Comparison of ENCODE assay signal across 2 cellular contexts in the genomic region with DNA sequence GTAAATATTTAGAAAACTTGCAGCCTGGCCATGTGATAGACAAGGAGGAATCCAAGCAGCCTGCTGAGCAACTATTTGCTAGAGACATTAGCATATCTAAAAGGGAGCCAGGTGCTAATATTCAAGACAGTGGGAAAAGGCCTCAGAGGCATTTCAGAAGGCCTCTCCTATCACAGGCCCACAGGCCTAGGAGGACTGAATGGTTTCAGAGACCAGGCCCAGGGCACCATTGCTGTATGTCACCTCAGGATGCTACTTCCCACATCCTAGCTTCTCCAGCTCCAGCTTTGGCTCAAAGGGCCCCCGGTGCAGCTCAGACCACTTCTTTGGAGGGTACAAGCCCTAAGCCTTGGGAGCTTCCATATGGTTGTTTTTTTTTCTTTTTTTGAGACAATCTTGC.
TF ChIP-seq lines count a peak whose summit lies in the region.

No MANE protein-coding gene starts in this region.

TF ChIP-seq in A549, 52 proteins besides CTCF, POLR2A, EP300 and RAD21 (continued from another document):
- TF ChIP-seq, protein P1, sequence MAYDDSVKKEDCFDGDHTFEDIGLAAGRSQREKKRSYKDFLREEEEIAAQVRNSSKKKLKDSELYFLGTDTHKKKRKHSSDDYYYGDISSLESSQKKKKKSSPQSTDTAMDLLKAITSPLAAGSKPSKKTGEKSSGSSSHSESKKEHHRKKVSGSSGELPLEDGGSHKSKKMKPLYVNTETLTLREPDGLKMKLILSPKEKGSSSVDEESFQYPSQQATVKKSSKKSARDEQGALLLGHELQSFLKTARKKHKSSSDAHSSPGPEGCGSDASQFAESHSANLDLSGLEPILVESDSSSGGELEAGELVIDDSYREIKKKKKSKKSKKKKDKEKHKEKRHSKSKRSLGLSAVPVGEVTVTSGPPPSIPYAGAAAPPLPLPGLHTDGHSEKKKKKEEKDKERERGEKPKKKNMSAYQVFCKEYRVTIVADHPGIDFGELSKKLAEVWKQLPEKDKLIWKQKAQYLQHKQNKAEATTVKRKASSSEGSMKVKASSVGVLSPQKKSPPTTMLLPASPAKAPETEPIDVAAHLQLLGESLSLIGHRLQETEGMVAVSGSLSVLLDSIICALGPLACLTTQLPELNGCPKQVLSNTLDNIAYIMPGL (CRISPR knock-in tag; IDR thresholded peaks at IDR 0.05; ENCODE audit: borderline replicate concordance) = no peak
- TF ChIP-seq ZFP36 (IDR thresholded peaks at IDR 0.05; ENCODE audit: borderline replicate concordance, partially characterized antibody) = peak; percentile 82
- no peak for TF ChIP-seq FOSB (CRISPR knock-in tag; IDR thresholded peaks at IDR 0.05)
- TF ChIP-seq EHMT2 (IDR thresholded peaks at IDR 0.05; ENCODE audit: low read depth) = no peak

TF ChIP-seq in HEK293, 187 proteins besides CTCF, POLR2A, EP300 and RAD21 (continued from another document):
- TF ChIP-seq PRDM1 (tag by site-specific recombination; IDR thresholded peaks at IDR 0.05) = no peak
